In genomic region chr2:20224716-20225293, GRCh38 we compare ENCODE assay signal across 8 cellular contexts. TPM values are rescaled to one million over a fixed set of nuclear protein-coding genes. Genes with fewer than 3 reads are reported as not detected.
DNase-seq lines count a peak whose midpoint lies in the region; ATAC-seq and TF ChIP-seq lines count a peak whose summit lies in the region.

A gene with protein sequence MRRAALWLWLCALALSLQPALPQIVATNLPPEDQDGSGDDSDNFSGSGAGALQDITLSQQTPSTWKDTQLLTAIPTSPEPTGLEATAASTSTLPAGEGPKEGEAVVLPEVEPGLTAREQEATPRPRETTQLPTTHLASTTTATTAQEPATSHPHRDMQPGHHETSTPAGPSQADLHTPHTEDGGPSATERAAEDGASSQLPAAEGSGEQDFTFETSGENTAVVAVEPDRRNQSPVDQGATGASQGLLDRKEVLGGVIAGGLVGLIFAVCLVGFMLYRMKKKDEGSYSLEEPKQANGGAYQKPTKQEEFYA (minus strand): TSS chr2:20225130. CDS start chr2:20224867, 263 bp downstream.

- H3K79me2 ChIP-seq in fibroblast of lung (ENCODE audit: control insufficient read depth, insufficient read depth, low read length), result no peaks in the 10 kb centered on the region

- H3K4me3 ChIP-seq in BJ (ENCODE audit: low read depth, low read length), result peak within 1 kb of the TSS; percentile 60
- peak within 1 kb of the TSS; percentile 44 to 70 (median 62) for H3K4me3 ChIP-seq in fibroblast of lung (replicated peaks in 1 of 4; ENCODE audit: control extremely low read depth in 1 of 4, insufficient read depth in 1 of 4, low read depth in 3 of 4, low read length in 4 of 4)

- peaks cover 19% of the 10 kb centered on the region for H3K4me1 ChIP-seq in fibroblast of lung (ENCODE audit: control insufficient read depth, extremely low read depth, insufficient read depth, low read length)

- ATAC-seq in GM19035 (IDR thresholded peaks at IDR 0.05; ENCODE audit: unreplicated experiment), result peak; percentile 36
- no peak for ATAC-seq in natural killer cell
- no peak for ATAC-seq in GM18519 (IDR thresholded peaks at IDR 0.05; ENCODE audit: low FRiP score, unreplicated experiment)

- H3K27me3 ChIP-seq in BJ (ENCODE audit: control insufficient read depth, insufficient read depth, low read length), result no peaks in the 10 kb centered on the region
- no peaks in the 10 kb centered on the region for H3K27me3 ChIP-seq in fibroblast of lung (ENCODE audit: control insufficient read depth, insufficient read depth, low read length)

- peak within 1 kb of the TSS; percentile 47 for H2AFZ ChIP-seq in fibroblast of lung (ENCODE audit: low read length)

- no peaks in the 10 kb centered on the region for H4K20me1 ChIP-seq in fibroblast of lung (ENCODE audit: control insufficient read depth, extremely low read depth, insufficient read depth, low read length)

- H3K27me3 Mint-ChIP-seq in natural killer cell (ENCODE audit: low read depth in 2 of 2), result peaks cover 43 to 59% of the 10 kb centered on the region in 2 donors

- TF ChIP-seq CTCF in BJ (IDR thresholded peaks at IDR 0.05; ENCODE audit: insufficient read depth, low read depth, low read length) (no peak), fibroblast of lung (conservative IDR thresholded peaks at IDR 0.05 in 1 of 2, IDR thresholded peaks at IDR 0.05 in 1 of 2; ENCODE audit: low read depth in 1 of 2, low read length in 2 of 2) (no peak), natural killer cell (IDR thresholded peaks at IDR 0.05) (no peak)

- peak within 1 kb of the TSS; percentile 79 for H3K4me2 ChIP-seq in fibroblast of lung (ENCODE audit: extremely low read depth, insufficient read depth, low read length)

- no peaks in the 10 kb centered on the region for H3K9me3 Mint-ChIP-seq in natural killer cell

- H3K4me3 Mint-ChIP-seq in natural killer cell, result peak within 1 kb of the TSS; percentile 31

- H3K27ac ChIP-seq in fibroblast of lung (ENCODE audit: insufficient read depth, low read length), result peak within 1 kb of the TSS; percentile 45

- POLR2A ChIA-PET in BJ (lab: Charles Lee), result no interaction called here

- no peak within 1 kb of the TSS for H3K27ac Mint-ChIP-seq in natural killer cell

- H3K4me1 Mint-ChIP-seq in natural killer cell, result no peaks in the 10 kb centered on the region

- H3K9ac ChIP-seq in fibroblast of lung (ENCODE audit: insufficient read depth, low read length), result peak within 1 kb of the TSS; percentile 62

- DNase-seq in BJ (ENCODE audit: low read depth) (no peak), HT1080 (ENCODE audit: low read depth) (peak; percentile 71), T1000 (lab: John Stamatoyannopoulos, UW) (peak; percentile 45), fibroblast of lung (ENCODE audit: low read depth in 2 of 2) (peak; percentile 44 to 64), natural killer cell (no peak), UCSD-AML1 (lab: John Stamatoyannopoulos, UW; ENCODE audit: unreplicated experiment) (no peak)

- intact Hi-C loops in natural killer cell (cut with micrococcal nuclease), result no loop called here

- no peaks in the 10 kb centered on the region for H3K9me3 ChIP-seq in fibroblast of lung (ENCODE audit: control insufficient read depth, insufficient read depth, low read depth, low read length)

- H3K36me3 Mint-ChIP-seq in natural killer cell, result no peaks in the 10 kb centered on the region

- no peaks in the 10 kb centered on the region for H3K36me3 ChIP-seq in BJ (ENCODE audit: control insufficient read depth, insufficient read depth, low read length)
- no peaks in the 10 kb centered on the region for H3K36me3 ChIP-seq in fibroblast of lung (ENCODE audit: control insufficient read depth, insufficient read depth, low read length)

- CTCF ChIA-PET in BJ (lab: Yijun Ruan, JAX), result interaction anchor here (0.6 to 7.0 kb wide), 20 partner anchors 10 to 209 kb away, joined by 3 to 83 read pairs (median 4); no protein-coding TSS in a partner anchor

RNA-seq across cellular contexts. Expression of the gene that starts here (rescaled TPM):
- polyA plus RNA-seq in BJ (2011; rRNA removed) (32.0 and 42.0 TPM in 2 replicates), fibroblast of lung (14.6 and 45.5 TPM in 2 replicates)
- 12.0 and 23.1 TPM in 2 replicates for polyA minus RNA-seq in BJ (2011; rRNA and poly(A)+ RNA removed)
- total RNA-seq in HT1080 (2014; rRNA removed; shearing (Covaris generic)), result 277 and 306 TPM in 2 replicates
- 223 and 234 TPM in 2 replicates for polyA plus RNA-seq in HT1080 (2015; cell fraction: cytosol; rRNA removed)
- 313 and 316 TPM in 2 replicates for polyA plus RNA-seq in HT1080 (2015; cell fraction: nucleus; rRNA removed)
- total RNA-seq in fibroblast of lung (17.5 and 56.8 TPM in 2 replicates), natural killer cell (under 1 TPM in 1 of 3 donors, not detected in 2; 0.63 TPM)
- 16.6 and 55.9 TPM in 2 replicates for polyA plus RNA-seq in fibroblast of lung (2012)
- polyA minus RNA-seq in fibroblast of lung (ENCODE audit: low replicate concordance), result 16.0 and 27.4 TPM in 2 replicates

Comparison
In these comparisons a context has a peak if more than half of its experiments do, and no peak if none do; other contexts are left out.
1. RNA of the gene that starts here (total RNA-seq): 277 to 306 TPM in HT1080 and 17.5 to 56.8 TPM in fibroblast of lung; 0.63 TPM in natural killer cell; every median in the first group is over 10 times any median in the second.
2. DNase-seq: peak in HT1080 (single experiment), T1000 (single experiment) and fibroblast of lung (2 of 2); none in BJ (single experiment), natural killer cell (single experiment) and UCSD-AML1 (single experiment).